Comparison of ENCODE assay signal across 9 cellular contexts in genomic region chr2:68837164-68837860, GRCh38. TPM values are rescaled to one million over a fixed set of nuclear protein-coding genes. Genes with fewer than 3 reads are reported as not detected.
DNase-seq lines count a peak whose midpoint lies in the region; ATAC-seq, FAIRE-seq and TF ChIP-seq lines count a peak whose summit lies in the region.
"Had no signal": no experiment of that assay in that cellular context is flagged by ENCODE, and none has a peak within 500 bp of the region (broad histone marks: within the 10 kb centered on the region; RNA-seq: fewer than 3 reads in every experiment).

No MANE protein-coding gene starts in this region.

- H3K4me2 ChIP-seq in HCT116 (ENCODE audit: low read length) (no peak overlapping the region), astrocyte (ENCODE audit: low read length) (no peak overlapping the region)

- peak; percentile 57 for TF ChIP-seq RAD21 in HCT116 (IDR thresholded peaks at IDR 0.05; ENCODE audit: low read depth)

- H3K79me2 ChIP-seq in HCT116 (ENCODE audit: insufficient read depth, low read length): no peaks in the 10 kb centered on the region
- H3K79me2 ChIP-seq in astrocyte (ENCODE audit: insufficient read depth, low read length): no peaks in the 10 kb centered on the region

- H3K9ac ChIP-seq in HCT116 (ENCODE audit: low read length) (no peak overlapping the region), astrocyte (ENCODE audit: low read length) (no peak overlapping the region)

- no peaks in the 10 kb centered on the region for H3K36me3 Mint-ChIP-seq in T-helper 17 cell (ENCODE audit: low read depth)
- no peaks in the 10 kb centered on the region for H3K36me3 Mint-ChIP-seq in astrocyte (ENCODE audit: low read depth, unreplicated experiment)

- H3K27ac ChIP-seq in HCT116 (ENCODE audit: low read depth, low read length) (no peak overlapping the region), astrocyte (ENCODE audit: low read depth, low read length) (no peak overlapping the region)

- H3K27me3 Mint-ChIP-seq in T-helper 17 cell (no peaks in the 10 kb centered on the region), astrocyte (ENCODE audit: low read depth, unreplicated experiment) (no peaks in the 10 kb centered on the region)

- H3K4me1 ChIP-seq in HCT116 (ENCODE audit: control insufficient read depth in 1 of 2, insufficient read depth in 2 of 2, low read length in 2 of 2) (peaks cover 0 to 5% of the 10 kb centered on the region in 2 experiments; a peak in 1 of 4 replicates), astrocyte (ENCODE audit: insufficient read depth, low read length) (peaks cover 13% of the 10 kb centered on the region)

- no TSS peak for BruUV-seq in HCT116 (replicated peaks; lab: Mats Ljungman, UMichigan)

- H3K4me3 Mint-ChIP-seq in T-helper 17 cell: no peak overlapping the region
- no peak overlapping the region for H3K4me3 Mint-ChIP-seq in astrocyte (ENCODE audit: unreplicated experiment)

- H3K36me3 ChIP-seq in HCT116 (ENCODE audit: control insufficient read depth in 1 of 2, insufficient read depth in 2 of 2, low read length in 2 of 2) (no peaks in the 10 kb centered on the region), astrocyte (ENCODE audit: insufficient read depth, low read length) (no peaks in the 10 kb centered on the region), kidney epithelial cell (ENCODE audit: control insufficient read depth, insufficient read depth, low read length) (no peaks in the 10 kb centered on the region)

- no peaks in the 10 kb centered on the region for H3K9me3 Mint-ChIP-seq in astrocyte (ENCODE audit: unreplicated experiment)

- H3K4me1 Mint-ChIP-seq in T-helper 17 cell (peaks cover 14% of the 10 kb centered on the region), astrocyte (ENCODE audit: low read depth, unreplicated experiment) (peaks cover 4% of the 10 kb centered on the region)

- RAD21 ChIA-PET in HCT116 (lab: Charles Lee; ENCODE audit: low non-redundant PET in 1 of 2, low total read pairs in 2 of 2, uncharacterized antibody in 2 of 2, unreplicated experiment in 2 of 2): no interaction called here

- peak overlapping the region; percentile 42 for H2AFZ ChIP-seq in HCT116 (ENCODE audit: low read depth, low read length, poor library complexity, severe bottlenecking)
- no peak overlapping the region for H2AFZ ChIP-seq in astrocyte (ENCODE audit: low read depth, low read length)

- H3K27me3 ChIP-seq in HCT116 (ENCODE audit: insufficient read depth, low read length) (no peaks in the 10 kb centered on the region), astrocyte (ENCODE audit: insufficient read depth, low read length) (no peaks in the 10 kb centered on the region), kidney epithelial cell (ENCODE audit: control insufficient read depth, insufficient read depth, low read length) (no peaks in the 10 kb centered on the region)

- H3K4me3 ChIP-seq in HCT116 (replicated peaks in 1 of 2; ENCODE audit: low read depth in 1 of 2, low read length in 2 of 2): no peak overlapping the region
- no peak overlapping the region for H3K4me3 ChIP-seq in astrocyte (ENCODE audit: insufficient read depth, low read depth, low read length)
- no peak overlapping the region for H3K4me3 ChIP-seq in kidney epithelial cell (ENCODE audit: low read depth, low read length)

- POLR2A ChIA-PET in HCT116 (lab: Charles Lee): no interaction called here

- H3K9me3 ChIP-seq in HCT116 (ENCODE audit: control insufficient read depth in 1 of 2, insufficient read depth in 1 of 2, low read depth in 1 of 2, low read length in 2 of 2) (no peaks in the 10 kb centered on the region), T-helper 17 cell (ENCODE audit: control insufficient read depth, low read length, poor library complexity, severe bottlenecking) (no peaks in the 10 kb centered on the region), astrocyte (ENCODE audit: insufficient read depth, low read depth, low read length) (no peaks in the 10 kb centered on the region)

- intact Hi-C loops in HCT116 (cut with micrococcal nuclease): loop anchor here (1.0 to 5.0 kb wide), 5 partner anchors 70 to 374 kb away; no protein-coding TSS in a partner anchor

- no peak for FAIRE-seq in astrocyte (lab: Jason Lieb, UNC)
- FAIRE-seq: G401.6 had no signal

- CTCF ChIA-PET in HCT116 (lab: Charles Lee): interaction anchor here (0.9 to 2.5 kb wide), 5 partner anchors 86 to 374 kb away, joined by 3 to 11 read pairs (median 6); no protein-coding TSS in a partner anchor

- TF ChIP-seq CTCF in HCT116 (IDR thresholded peaks at IDR 0.05 in 2 of 3, conservative IDR thresholded peaks at IDR 0.05 in 1 of 3; ENCODE audit: borderline replicate concordance in 1 of 3, insufficient read depth in 1 of 3, low read depth in 2 of 3, low read length in 2 of 3) (peak; percentile 75 to 94 (median 89)), astrocyte (IDR thresholded peaks at IDR 0.05; ENCODE audit: insufficient read depth, low read depth, low read length) (peak; percentile 50), kidney epithelial cell (IDR thresholded peaks at IDR 0.05; ENCODE audit: insufficient read depth, low read length, poor library complexity, severe bottlenecking) (peak; percentile 61)

- TF ChIP-seq POLR2A in HCT116 (IDR thresholded peaks at IDR 0.05; ENCODE audit: borderline replicate concordance, extremely low read depth, insufficient read depth, insufficient read length): no peak

- H3K27ac Mint-ChIP-seq in T-helper 17 cell (peak overlapping the region; percentile 2), astrocyte (ENCODE audit: unreplicated experiment) (no peak overlapping the region)

- H4K20me1 ChIP-seq in HCT116 (ENCODE audit: insufficient read depth): no peaks in the 10 kb centered on the region
- H4K20me1 ChIP-seq in astrocyte (ENCODE audit: insufficient read depth, low read length): no peaks in the 10 kb centered on the region

- ATAC-seq in HCT116: peak; percentile 98
- ATAC-seq in T-helper 17 cell: peak; percentile 77
- ATAC-seq in HG03045 (IDR thresholded peaks at IDR 0.05; ENCODE audit: unreplicated experiment): no peak

- peak; percentile 38 for DNase-seq in 8988T
- DNase-seq in HCT116 (ENCODE audit: low read depth, low spot score): peak; percentile 58
- peak; percentile 48 to 66 (median 49) for DNase-seq in T-helper 17 cell
- DNase-seq in astrocyte (ENCODE audit: low read depth): no peak
- DNase-seq in kidney epithelial cell (ENCODE audit: low read depth): no peak
- DNase-seq in stimulated activated CD8-positive, alpha-beta memory T cell treated with anti-CD3 and anti-CD28 coated beads, Interleukin-12 subunit alpha, Interleukin-12 subunit beta, amount 100 ng/mL, for 1 hour (ENCODE audit: low read depth): peak; percentile 49
- no peak for DNase-seq in globus pallidus (ENCODE audit: low spot score)

- H3K9me2 ChIP-seq in HCT116 (ENCODE audit: insufficient read depth): no peaks in the 10 kb centered on the region

TF ChIP-seq in HCT116, 20 proteins besides CTCF, POLR2A, EP300 and RAD21:
- TF ChIP-seq POLR2AphosphoS5 (IDR thresholded peaks at IDR 0.05; ENCODE audit: low read depth, low read length): no peak
- TF ChIP-seq CEBPB (IDR thresholded peaks at IDR 0.05; ENCODE audit: low read depth): no peak
- no peak for TF ChIP-seq ZNF274 (IDR thresholded peaks at IDR 0.05; ENCODE audit: low read depth, low read length)
- 0 out of 2 replicates have a peak, but pooled peaks have one; percentile 33 for TF ChIP-seq CBX3 (IDR thresholded peaks at IDR 0.05; ENCODE audit: low read depth)

RNA-seq across cellular contexts. Expression of gene BMP10, which starts 33.9 kb away (rescaled TPM):
- total RNA-seq in HCT116 (2021; ENCODE audit: unreplicated experiment) (not detected), T-helper 17 cell (not detected), astrocyte (not detected in 2 replicates), kidney epithelial cell (not detected in 2 replicates)
- polyA plus RNA-seq in HCT116 (2012): not detected in 2 replicates

Comparison
In these comparisons a context has a peak if more than half of its experiments do, and no peak if none do; other contexts are left out.
1. DNase-seq: peak in 8988T (single experiment), HCT116 (single experiment), T-helper 17 cell (3 of 3) and stimulated activated CD8-positive, alpha-beta memory T cell treated with anti-CD3 and anti-CD28 coated beads, Interleukin-12 subunit alpha, Interleukin-12 subunit beta, amount 100 ng/mL, for 1 hour (single experiment); none in astrocyte (single experiment), kidney epithelial cell (single experiment) and globus pallidus (single experiment).
2. Peak in every context shown above with its lines, with median percentiles within 50 percentile points of each other: CTCF ChIP-seq.